ENCODE assay signal across 20 cellular contexts in genomic region chr11:36578458-36578857, GRCh38. TPM values are rescaled to one million over a fixed set of nuclear protein-coding genes. Genes with fewer than 3 reads are reported as not detected.
A peak's percentile ranks its signal among the peaks of the same experiment; 100 is the strongest.
DNase-seq lines count a peak whose midpoint lies in the region; ATAC-seq and TF ChIP-seq lines count a peak whose summit lies in the region.
"Had no signal": no experiment of that assay in that cellular context is flagged by ENCODE, and none has a peak within 500 bp of the region (broad histone marks: within the 10 kb centered on the region; RNA-seq: fewer than 3 reads in every experiment).

No MANE protein-coding gene starts in this region.

- TF ChIP-seq CTCF in brain (conservative IDR thresholded peaks at IDR 0.05), result no peak

- H3K36me3 Mint-ChIP-seq in brain, result no peaks in the 10 kb centered on the region

- peak overlapping the region in 3 of 5 experiments; percentile 4 to 46 (median 18) for H3K27ac Mint-ChIP-seq in brain

- DNase-seq in D341Med (ENCODE audit: low spot score) (peak; percentile 39), NCI-H82 (lab: John Stamatoyannopoulos, UW) (peak; percentile 91), superior temporal gyrus (ENCODE audit: extremely low spot score) (peak; percentile 27), putamen (ENCODE audit: low spot score) (no peak), NCI-H1417 treated with DMSO at 0.1 percent for 48 hours (lab: John Stamatoyannopoulos, UW) (no peak), left colon (no peak)
- DNase-seq: ACHN, AML-193, DMS153, MM.1S, NCI-H1092 treated with DMSO at 0.1 percent for 48 hours, NCI-H2081, NCI-H2171 treated with DMSO at 0.1 percent for 48 hours, NCI-H510A, SIG-M5, SW 1271 had no signal

- peaks cover 20% of the 10 kb centered on the region for H3K4me1 Mint-ChIP-seq in brain

- peaks cover 35% of the 10 kb centered on the region for H3K27me3 Mint-ChIP-seq in brain

- intact Hi-C loops in left colon (cut with DNase I, micrococcal nuclease), result no loop called here

- no peak for ATAC-seq in left colon
- ATAC-seq: PC-3 had no signal

- peaks cover 3 to 15% (median 10%) of the 10 kb centered on the region in 5 experiments for H3K9me3 Mint-ChIP-seq in brain

- no peak overlapping the region for H3K4me3 Mint-ChIP-seq in brain

RNA-seq across cellular contexts. Expression of gene RAG1, which starts 10.7 kb away (rescaled TPM):
- polyA plus RNA-seq in brain (ENCODE audit: insufficient read depth, low read depth, low replicate concordance), result not detected
- 1 to 10 TPM; 1.2 to 2.5 TPM for total RNA-seq in left colon

RNA-seq across cellular contexts. Expression of gene IFTAP, which starts 15.8 kb away (rescaled TPM):
- polyA plus RNA-seq in brain (ENCODE audit: insufficient read depth, low read depth, low replicate concordance), result 5.1 TPM
- 1 to 10 TPM; 4.4 to 7.8 TPM for total RNA-seq in left colon

RNA-seq across cellular contexts. Expression of gene RAG2, which starts 19.6 kb away (rescaled TPM):
- not detected for polyA plus RNA-seq in brain (ENCODE audit: insufficient read depth, low read depth, low replicate concordance)
- not detected for total RNA-seq in left colon
- total RNA-seq: H1, LHCN-M2, PC-3 had no signal
- polyA plus RNA-seq: H1 had no signal

Comparison
In these comparisons a context has a peak if more than half of its experiments do, and no peak if none do; other contexts are left out.
1. DNase-seq: peak in D341Med (single experiment), NCI-H82 (single experiment) and superior temporal gyrus (single experiment); none in putamen (single experiment), NCI-H1417 treated with DMSO at 0.1 percent for 48 hours (single experiment) and left colon (0 of 2).